8 cellular contexts compared by ENCODE assay signal in genomic region chr3:49476563-49476962, GRCh38. TPM values are rescaled to one million over a fixed set of nuclear protein-coding genes. Genes with fewer than 3 reads are reported as not detected.
DNase-seq lines count a peak whose midpoint lies in the region; ATAC-seq and TF ChIP-seq lines count a peak whose summit lies in the region.
"Had no signal": no experiment of that assay in that cellular context is flagged by ENCODE, and none has a peak within 500 bp of the region (broad histone marks: within the 10 kb centered on the region; RNA-seq: fewer than 3 reads in every experiment).

No MANE protein-coding gene starts in this region.

- POLR2A ChIA-PET in activated CD8-positive, alpha-beta T cell treated with anti-CD3 and anti-CD28 coated beads for 36 hours (lab: Charles Lee) = interaction anchor here (0.6 to 0.8 kb wide), 2 partner anchors 57 to 62 kb away, joined by 3 read pairs; no protein-coding TSS in a partner anchor
- POLR2A ChIA-PET in HEK293T (lab: Yijun Ruan, JAX) = no interaction called here

- no peaks in the 10 kb centered on the region for H3K27me3 Mint-ChIP-seq in activated CD8-positive, alpha-beta T cell treated with anti-CD3 and anti-CD28 coated beads for 36 hours
- H3K27me3 Mint-ChIP-seq in natural killer cell treated with Interleukin-12 subunit alpha and Interleukin-12 subunit beta and Interleukin-15 and Interleukin-18, amount 100 ng/mL, for 72 hours = no peaks in the 10 kb centered on the region

- peak overlapping the region; percentile 38 for H3K27ac Mint-ChIP-seq in activated CD8-positive, alpha-beta T cell treated with anti-CD3 and anti-CD28 coated beads for 36 hours
- H3K27ac Mint-ChIP-seq in natural killer cell treated with Interleukin-12 subunit alpha and Interleukin-12 subunit beta and Interleukin-15 and Interleukin-18, amount 100 ng/mL, for 72 hours = peak overlapping the region; percentile 47 to 56

- peaks cover 21% of the 10 kb centered on the region for H3K4me1 Mint-ChIP-seq in activated CD8-positive, alpha-beta T cell treated with anti-CD3 and anti-CD28 coated beads for 36 hours (ENCODE audit: low read depth)
- peaks cover 19% of the 10 kb centered on the region in 2 donors for H3K4me1 Mint-ChIP-seq in natural killer cell treated with Interleukin-12 subunit alpha and Interleukin-12 subunit beta and Interleukin-15 and Interleukin-18, amount 100 ng/mL, for 72 hours (ENCODE audit: low read depth in 2 of 2)

- peak; percentile 48 for ATAC-seq in GM18511 (IDR thresholded peaks at IDR 0.05; ENCODE audit: unreplicated experiment)
- peak; percentile 81 for ATAC-seq in activated CD8-positive, alpha-beta T cell treated with anti-CD3 and anti-CD28 coated beads for 36 hours
- peak; percentile 96 for ATAC-seq in natural killer cell treated with Interleukin-12 subunit alpha and Interleukin-12 subunit beta and Interleukin-15 and Interleukin-18, amount 100 ng/mL, for 72 hours

- no peaks in the 10 kb centered on the region for H3K9me3 Mint-ChIP-seq in activated CD8-positive, alpha-beta T cell treated with anti-CD3 and anti-CD28 coated beads for 36 hours
- H3K9me3 Mint-ChIP-seq in natural killer cell treated with Interleukin-12 subunit alpha and Interleukin-12 subunit beta and Interleukin-15 and Interleukin-18, amount 100 ng/mL, for 72 hours = no peaks in the 10 kb centered on the region

- no peak overlapping the region for H3K4me3 Mint-ChIP-seq in activated CD8-positive, alpha-beta T cell treated with anti-CD3 and anti-CD28 coated beads for 36 hours
- H3K4me3 Mint-ChIP-seq in natural killer cell treated with Interleukin-12 subunit alpha and Interleukin-12 subunit beta and Interleukin-15 and Interleukin-18, amount 100 ng/mL, for 72 hours = peak overlapping the region; percentile 46

- CTCF ChIA-PET in activated CD8-positive, alpha-beta T cell treated with anti-CD3 and anti-CD28 coated beads for 36 hours (lab: Charles Lee) = interaction anchor here (1.1 to 3.0 kb wide), 3 partner anchors 25 to 195 kb away, joined by 3 to 11 read pairs (median 3); no protein-coding TSS in a partner anchor
- CTCF ChIA-PET in HEK293T (lab: Yijun Ruan, JAX) = no interaction called here

- no peak for TF ChIP-seq CTCF in activated CD8-positive, alpha-beta T cell treated with anti-CD3 and anti-CD28 coated beads for 36 hours (IDR thresholded peaks at IDR 0.05)

- no peak overlapping the region for H3K4me3 ChIP-seq in Jurkat, Clone E6-1 (ENCODE audit: low read length)

- H3K36me3 Mint-ChIP-seq in activated CD8-positive, alpha-beta T cell treated with anti-CD3 and anti-CD28 coated beads for 36 hours (ENCODE audit: low read depth) = peaks cover 23% of the 10 kb centered on the region
- no peaks in the 10 kb centered on the region for H3K36me3 Mint-ChIP-seq in natural killer cell treated with Interleukin-12 subunit alpha and Interleukin-12 subunit beta and Interleukin-15 and Interleukin-18, amount 100 ng/mL, for 72 hours

- DNase-seq in Jurkat, Clone E6-1 (ENCODE audit: low read depth, low spot score) = peak; percentile 18
- peak; percentile 64 for DNase-seq in activated CD8-positive, alpha-beta T cell treated with anti-CD3 and anti-CD28 coated beads for 36 hours
- DNase-seq in natural killer cell treated with Interleukin-12 subunit alpha and Interleukin-12 subunit beta and Interleukin-15 and Interleukin-18, amount 100 ng/mL, for 72 hours (ENCODE audit: low spot score) = peak; percentile 75
- DNase-seq in HEK293T (ENCODE audit: extremely low spot score) (no peak), NCI-H510A (lab: John Stamatoyannopoulos, UW) (no peak), H4 (ENCODE audit: low spot score) (no peak)
- DNase-seq: NCI-H69 had no signal

- intact Hi-C loops in activated CD8-positive, alpha-beta T cell treated with anti-CD3 and anti-CD28 coated beads for 36 hours (cut with micrococcal nuclease) = no loop called here

TF ChIP-seq in HEK293T, 16 proteins besides CTCF, POLR2A, EP300 and RAD21:
- TF ChIP-seq PKNOX1 (IDR thresholded peaks at IDR 0.05) = no peak
- no peak for TF ChIP-seq L3MBTL2 (conservative IDR thresholded peaks at IDR 0.05)
- TF ChIP-seq SUZ12 (IDR thresholded peaks at IDR 0.05) = no peak
- TF ChIP-seq FOXA1 (IDR thresholded peaks at IDR 0.05) = no peak
- TF ChIP-seq LEF1 (IDR thresholded peaks at IDR 0.05; ENCODE audit: borderline replicate concordance) = no peak
- TF ChIP-seq NFRKB (IDR thresholded peaks at IDR 0.05) = no peak
- TF ChIP-seq ARNT (IDR thresholded peaks at IDR 0.05) = no peak
- no peak for TF ChIP-seq BHLHE40 (IDR thresholded peaks at IDR 0.05; ENCODE audit: borderline replicate concordance)
- TF ChIP-seq SP1 (IDR thresholded peaks at IDR 0.05) = no peak
- no peak for TF ChIP-seq CTBP1 (IDR thresholded peaks at IDR 0.05; ENCODE audit: borderline replicate concordance)
- no peak for TF ChIP-seq FOXM1 (IDR thresholded peaks at IDR 0.05; ENCODE audit: borderline replicate concordance)
- TF ChIP-seq ELF4 (IDR thresholded peaks at IDR 0.05) = no peak
- TF ChIP-seq HDGF (IDR thresholded peaks at IDR 0.05; ENCODE audit: borderline replicate concordance) = no peak
- no peak for TF ChIP-seq ZNF384 (IDR thresholded peaks at IDR 0.05)
- no peak for TF ChIP-seq FOXK2 (IDR thresholded peaks at IDR 0.05)

RNA-seq across cellular contexts. Expression of gene DAG1, which starts 6.5 kb away (rescaled TPM):
- 4.0 TPM for polyA plus RNA-seq in Jurkat, Clone E6-1 (2012; ENCODE audit: insufficient read depth, insufficient read length)
- total RNA-seq in activated CD8-positive, alpha-beta T cell treated with anti-CD3 and anti-CD28 coated beads for 36 hours = 10 to 100 TPM; 10.8 to 14.4 TPM
- 10 to 100 TPM; 22.0 to 27.8 TPM for total RNA-seq in natural killer cell treated with Interleukin-12 subunit alpha and Interleukin-12 subunit beta and Interleukin-15 and Interleukin-18, amount 100 ng/mL, for 72 hours
- total RNA-seq in H4 (2014; rRNA removed; shearing (Covaris generic)) = 30.8 and 32.4 TPM in 2 replicates

RNA-seq across cellular contexts. Expression of gene NICN1, which starts 47.4 kb away (rescaled TPM):
- 29.1 TPM for polyA plus RNA-seq in Jurkat, Clone E6-1 (2012; ENCODE audit: insufficient read depth, insufficient read length)
- 10 to 100 TPM in 1 of 2 experiments, 1 to 10 TPM in 1; 8.6 to 11.1 TPM for total RNA-seq in activated CD8-positive, alpha-beta T cell treated with anti-CD3 and anti-CD28 coated beads for 36 hours
- 10 to 100 TPM; 10.6 to 14.9 TPM for total RNA-seq in natural killer cell treated with Interleukin-12 subunit alpha and Interleukin-12 subunit beta and Interleukin-15 and Interleukin-18, amount 100 ng/mL, for 72 hours
- 1.1 and 1.3 TPM in 2 replicates for total RNA-seq in H4 (2014; rRNA removed; shearing (Covaris generic))

RNA-seq across cellular contexts. Expression of gene AMT, which starts 54.3 kb away (rescaled TPM):
- polyA plus RNA-seq in Jurkat, Clone E6-1 (2012; ENCODE audit: insufficient read depth, insufficient read length) = 3.6 TPM
- total RNA-seq in activated CD8-positive, alpha-beta T cell treated with anti-CD3 and anti-CD28 coated beads for 36 hours = 1 to 10 TPM; 2.5 to 4.4 TPM
- total RNA-seq in natural killer cell treated with Interleukin-12 subunit alpha and Interleukin-12 subunit beta and Interleukin-15 and Interleukin-18, amount 100 ng/mL, for 72 hours = 1 to 10 TPM; 4.4 to 6.0 TPM
- 1.2 TPM in 1 of 2 replicates, not detected in the other for total RNA-seq in H4 (2014; rRNA removed; shearing (Covaris generic))

Comparison
In these comparisons a context has a peak if more than half of its experiments do, and no peak if none do; other contexts are left out.
1. DNase-seq: peak in Jurkat, Clone E6-1 (single experiment), activated CD8-positive, alpha-beta T cell treated with anti-CD3 and anti-CD28 coated beads for 36 hours (single experiment) and natural killer cell treated with Interleukin-12 subunit alpha and Interleukin-12 subunit beta and Interleukin-15 and Interleukin-18, amount 100 ng/mL, for 72 hours (single experiment); none in HEK293T (single experiment), NCI-H510A (single experiment) and H4 (single experiment).
2. Peak in every context shown above with its lines, with median percentiles within 50 percentile points of each other: ATAC-seq.